In genomic region chr22:19717691-19718254, GRCh38 we compare ENCODE assay signal across 1 cellular context.
A peak's percentile ranks its signal among the peaks of the same experiment; 100 is the strongest.
TF ChIP-seq lines count a peak whose summit lies in the region.

No MANE protein-coding gene starts in this region.

TF ChIP-seq in K562, 482 proteins besides CTCF, POLR2A, EP300 and RAD21 (continued from another document and continues in another):
- no peak for TF ChIP-seq CTCFL (IDR thresholded peaks at IDR 0.05; ENCODE audit: borderline replicate concordance, insufficient read depth, low read depth, low read length, poor library complexity, severe bottlenecking)
- TF ChIP-seq ILK (tag; IDR thresholded peaks at IDR 0.05; ENCODE audit: borderline replicate concordance, low read depth): no peak
- TF ChIP-seq PHF8 (IDR thresholded peaks at IDR 0.05; ENCODE audit: borderline replicate concordance, low read length): no peak
- no peak for TF ChIP-seq ZNF143 (CRISPR knock-in tag; IDR thresholded peaks at IDR 0.05)
- TF ChIP-seq GATA2 (CRISPR knock-in tag; IDR thresholded peaks at IDR 0.05): no peak
- TF ChIP-seq XRCC5 (IDR thresholded peaks at IDR 0.05; ENCODE audit: low read depth, low read length): no peak
- peak in 1 of 2 experiments; percentile 4; a peak in 1 of 4 replicates for TF ChIP-seq ETV6 (IDR thresholded peaks at IDR 0.05; ENCODE audit: borderline replicate concordance in 1 of 2, low read depth in 2 of 2, low read length in 1 of 2)
- no peak for TF ChIP-seq ETV6 (CRISPR knock-in tag; IDR thresholded peaks at IDR 0.05; ENCODE audit: borderline replicate concordance)
- no peak; the same call in 1 of the 2 replicates for TF ChIP-seq DIDO1 (tag; IDR thresholded peaks at IDR 0.05; ENCODE audit: low read depth)
- no peak for TF ChIP-seq ELF2 (CRISPR knock-in tag; IDR thresholded peaks at IDR 0.05)
- TF ChIP-seq RERE (CRISPR knock-in tag; IDR thresholded peaks at IDR 0.05; ENCODE audit: borderline replicate concordance): no peak
- no peak for TF ChIP-seq TFAM (CRISPR knock-in tag; conservative IDR thresholded peaks at IDR 0.05)
- TF ChIP-seq SIX5 (IDR thresholded peaks at IDR 0.05; ENCODE audit: borderline replicate concordance in 1 of 2, insufficient read depth in 1 of 2, low read depth in 1 of 2, low read length in 2 of 2): peak in 1 of 2 experiments; percentile 30; a peak in 1 of 4 replicates
- no peak for TF ChIP-seq ZNF3 (CRISPR knock-in tag; IDR thresholded peaks at IDR 0.05)
- no peak for TF ChIP-seq UBTF (IDR thresholded peaks at IDR 0.05; ENCODE audit: borderline replicate concordance in 1 of 2, low read depth in 2 of 2, low read length in 2 of 2)
- TF ChIP-seq CHAMP1 (IDR thresholded peaks at IDR 0.05): no peak
- TF ChIP-seq ZNF121 (CRISPR knock-in tag; conservative IDR thresholded peaks at IDR 0.05): no peak
- TF ChIP-seq CREM (IDR thresholded peaks at IDR 0.05; ENCODE audit: low read depth): no peak
- TF ChIP-seq ZBTB17 (CRISPR knock-in tag; IDR thresholded peaks at IDR 0.05): no peak
- TF ChIP-seq PTTG1 (tag; IDR thresholded peaks at IDR 0.05; ENCODE audit: low read depth): no peak
- TF ChIP-seq BRF2 (IDR thresholded peaks at IDR 0.05; ENCODE audit: borderline replicate concordance, insufficient read depth, insufficient read length): no peak
- no peak for TF ChIP-seq PREB (CRISPR knock-in tag; IDR thresholded peaks at IDR 0.05)
- TF ChIP-seq RHOXF2B (CRISPR knock-in tag; conservative IDR thresholded peaks at IDR 0.05): peak; percentile 89
- TF ChIP-seq HOMEZ (CRISPR knock-in tag; IDR thresholded peaks at IDR 0.05): no peak
- peak; percentile 28; the same call in 1 of the 2 replicates for TF ChIP-seq PHTF2 (CRISPR knock-in tag; IDR thresholded peaks at IDR 0.05)
- no peak for TF ChIP-seq FOS (IDR thresholded peaks at IDR 0.05; ENCODE audit: extremely low read depth, insufficient read length)
- TF ChIP-seq ZNF586 (CRISPR knock-in tag; conservative IDR thresholded peaks at IDR 0.05): no peak
- peak; percentile 97 for TF ChIP-seq FUS (optimal IDR thresholded peaks at IDR 0.05; ENCODE audit: low read depth, low read length)
- TF ChIP-seq ARID2 (IDR thresholded peaks at IDR 0.05): peak; percentile 98
- TF ChIP-seq ZNF592 (IDR thresholded peaks at IDR 0.05): no peak
- TF ChIP-seq TAF7 (tag; IDR thresholded peaks at IDR 0.05): no peak
- no peak for TF ChIP-seq MED1 (CRISPR knock-in tag; IDR thresholded peaks at IDR 0.05; ENCODE audit: borderline replicate concordance)
- no peak for TF ChIP-seq PKNOX1 (IDR thresholded peaks at IDR 0.05)
- peak; percentile 98 for TF ChIP-seq KLF1 (tag; IDR thresholded peaks at IDR 0.05)
